Comparison of ENCODE assay signal across 14 cellular contexts in the genomic region with DNA sequence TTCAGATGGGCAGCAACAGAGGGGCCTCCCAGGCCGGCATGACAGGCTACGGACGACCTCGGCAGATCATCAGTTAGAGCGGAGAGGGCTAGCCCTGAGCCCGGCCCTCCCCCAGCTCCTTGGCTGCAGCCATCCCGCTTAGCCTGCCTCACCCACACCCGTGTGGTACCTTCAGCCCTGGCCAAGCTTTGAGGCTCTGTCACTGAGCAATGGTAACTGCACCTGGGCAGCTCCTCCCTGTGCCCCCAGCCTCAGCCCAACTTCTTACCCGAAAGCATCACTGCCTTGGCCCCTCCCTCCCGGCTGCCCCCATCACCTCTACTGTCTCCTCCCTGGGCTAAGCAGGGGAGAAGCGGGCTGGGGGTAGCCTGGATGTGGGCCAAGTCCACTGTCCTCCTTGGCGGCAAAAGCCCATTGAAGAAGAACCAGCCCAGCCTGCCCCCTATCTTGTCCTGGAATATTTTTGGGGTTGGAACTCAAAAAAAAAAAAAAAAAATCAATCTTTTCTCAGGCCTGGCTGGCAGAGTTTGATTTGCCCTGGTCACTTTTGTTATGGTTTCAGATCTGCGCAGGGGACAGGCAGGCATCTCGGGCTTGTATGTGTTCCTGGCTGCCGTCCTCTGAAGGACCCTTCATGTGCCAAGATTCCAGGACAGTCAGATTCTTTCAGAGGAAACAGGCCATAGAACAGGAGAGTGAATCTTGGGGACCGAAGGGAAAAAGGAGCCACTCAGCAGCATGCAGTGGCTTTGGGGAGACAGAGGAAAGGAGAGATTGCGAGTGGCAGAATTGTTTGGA. TPM values are rescaled to one million over a fixed set of nuclear protein-coding genes. Genes with fewer than 3 reads are reported as not detected.
DNase-seq lines count a peak whose midpoint lies in the region; ATAC-seq, FAIRE-seq and TF ChIP-seq lines count a peak whose summit lies in the region.
"Had no signal": no experiment of that assay in that cellular context is flagged by ENCODE, and none has a peak within 500 bp of the region (broad histone marks: within the 10 kb centered on the region; RNA-seq: fewer than 3 reads in every experiment).

No MANE protein-coding gene starts in this region.

- H3K4me1 ChIP-seq in CD8-positive, alpha-beta memory T cell (ENCODE audit: insufficient read depth, low read length), result no peaks in the 10 kb centered on the region
- H3K4me1 ChIP-seq in left ventricle myocardium inferior (peaks cover 43% of the 10 kb centered on the region), sigmoid colon (peaks cover 0 to 38% (median 31%) of the 10 kb centered on the region in 4 donors)

- FAIRE-seq in GM12891 (lab: Jason Lieb, UNC), result no peak

- no peaks in the 10 kb centered on the region for H3K9me3 Mint-ChIP-seq in CD8-positive, alpha-beta memory T cell
- no peaks in the 10 kb centered on the region for H3K9me3 Mint-ChIP-seq in WTC11
- H3K9me3 Mint-ChIP-seq: activated naive CD4-positive, alpha-beta T cell treated with anti-CD3 and anti-CD28 coated beads, Interleukin-2, amount 50 U/mL, for 24 hours had no signal

- WGBS in sigmoid colon, 2 donors, result 86% methylated on average over 17 of the region's 17 CpGs

- no peak for TF ChIP-seq EP300 in sigmoid colon (IDR thresholded peaks at IDR 0.05)

- no peaks in the 10 kb centered on the region for H3K27me3 Mint-ChIP-seq in CD8-positive, alpha-beta memory T cell
- no peaks in the 10 kb centered on the region; the same call in 1 of the 2 replicates for H3K27me3 Mint-ChIP-seq in WTC11 (ENCODE audit: low read depth)
- H3K27me3 Mint-ChIP-seq: activated naive CD4-positive, alpha-beta T cell treated with anti-CD3 and anti-CD28 coated beads, Interleukin-2, amount 50 U/mL, for 24 hours had no signal

- no peak for TF ChIP-seq POLR2A in sigmoid colon (IDR thresholded peaks at IDR 0.05)
- no peak for TF ChIP-seq POLR2A in GM12891 (IDR thresholded peaks at IDR 0.05; ENCODE audit: low read depth, low read length)

- CTCF ChIA-PET in CD8-positive, alpha-beta memory T cell (lab: Charles Lee), result interaction anchor here (2.6 kb wide), 1 partner anchor 22 kb away, joined by 6 read pairs; no protein-coding TSS in a partner anchor
- CTCF ChIA-PET in WTC11 (lab: Charles Lee), result interaction anchor here (0.6 to 2.1 kb wide), 11 partner anchors 9 to 124 kb away, joined by 3 to 7 read pairs (median 4); a partner anchor contains a TSS

- no peak for TF ChIP-seq CTCF in WTC11 (IDR thresholded peaks at IDR 0.05)
- no peak for TF ChIP-seq CTCF in left ventricle myocardium inferior (IDR thresholded peaks at IDR 0.05; ENCODE audit: borderline replicate concordance)
- no peak for TF ChIP-seq CTCF in sigmoid colon (IDR thresholded peaks at IDR 0.05)

- no peak overlapping the region for H3K4me3 ChIP-seq in CD8-positive, alpha-beta memory T cell (ENCODE audit: low read length)
- H3K4me3 ChIP-seq in left ventricle myocardium inferior (no peak overlapping the region), sigmoid colon (peak overlapping the region; percentile 59 to 90 (median 86))

- POLR2A ChIA-PET in CD8-positive, alpha-beta memory T cell (lab: Charles Lee), result no interaction called here
- POLR2A ChIA-PET in WTC11 (lab: Charles Lee), result interaction anchor here (1.2 kb wide), 1 partner anchor 25 kb away, joined by 3 read pairs; no protein-coding TSS in a partner anchor

- no peaks in the 10 kb centered on the region for H3K36me3 ChIP-seq in CD8-positive, alpha-beta memory T cell (ENCODE audit: insufficient read depth, low read length)
- H3K36me3 ChIP-seq in left ventricle myocardium inferior, result peaks cover 22% of the 10 kb centered on the region
- peaks cover 34 to 53% (median 43%) of the 10 kb centered on the region in 4 donors for H3K36me3 ChIP-seq in sigmoid colon

- H3K4me1 Mint-ChIP-seq in CD8-positive, alpha-beta memory T cell, result peaks cover 0 to 6% (median 4%) of the 10 kb centered on the region in 3 donors
- peaks cover 17% of the 10 kb centered on the region for H3K4me1 Mint-ChIP-seq in WTC11
- H3K4me1 Mint-ChIP-seq: activated naive CD4-positive, alpha-beta T cell treated with anti-CD3 and anti-CD28 coated beads, Interleukin-2, amount 50 U/mL, for 24 hours had no signal

- H3K36me3 Mint-ChIP-seq in CD8-positive, alpha-beta memory T cell, result peaks cover 0 to 47% (median 2%) of the 10 kb centered on the region in 3 donors
- H3K36me3 Mint-ChIP-seq in WTC11, result peaks cover 7% of the 10 kb centered on the region

- no peaks in the 10 kb centered on the region for H3K27me3 ChIP-seq in CD8-positive, alpha-beta memory T cell (ENCODE audit: insufficient read depth, low read length, poor library complexity, severe bottlenecking)
- H3K27me3 ChIP-seq in left ventricle myocardium inferior (ENCODE audit: low read depth) (no peaks in the 10 kb centered on the region), sigmoid colon (no peaks in the 10 kb centered on the region)

- intact Hi-C loops in left ventricle myocardium inferior (cut with micrococcal nuclease) (loop anchor here (5.0 kb wide), 1 partner anchor 72 kb away; no protein-coding TSS in a partner anchor), sigmoid colon (cut with DNase I) (no loop called here)

- H3K9me3 ChIP-seq in CD8-positive, alpha-beta memory T cell (ENCODE audit: low read length), result no peaks in the 10 kb centered on the region
- H3K9me3 ChIP-seq in left ventricle myocardium inferior (replicated peaks) (no peaks in the 10 kb centered on the region), sigmoid colon (no peaks in the 10 kb centered on the region)

- peak overlapping the region in 6 of 8 donors; percentile 12 to 84 (median 53) for H3K27ac Mint-ChIP-seq in CD8-positive, alpha-beta memory T cell
- H3K27ac Mint-ChIP-seq in WTC11, result peak overlapping the region; percentile 48

- ATAC-seq in WTC11, result no peak
- ATAC-seq in HG03354 (IDR thresholded peaks at IDR 0.05; ENCODE audit: poor library complexity, severe bottlenecking, unreplicated experiment), result no peak

- DNase-seq in CD8-positive, alpha-beta memory T cell, result no peak
- DNase-seq in WTC11 (ENCODE audit: low spot score), result no peak
- DNase-seq in left ventricle myocardium inferior, result no peak
- no peak for DNase-seq in sigmoid colon
- DNase-seq in NCI-H526 treated with DMSO at 0.1 percent for 48 hours (lab: John Stamatoyannopoulos, UW), result no peak
- DNase-seq in GM12891 (ENCODE audit: insufficient read length, low spot score), result no peak
- DNase-seq in NCI-H345 (lab: John Stamatoyannopoulos, UW), result no peak
- DNase-seq: activated CD4-positive, alpha-beta T cell treated with anti-CD3 and anti-CD28 coated beads for 1 hour; effector memory CD4-positive, alpha-beta T cell; HCEC 1CT; NCI-H2081 had no signal

- H3K4me3 Mint-ChIP-seq in CD8-positive, alpha-beta memory T cell, result no peak overlapping the region
- no peak overlapping the region for H3K4me3 Mint-ChIP-seq in WTC11
- H3K4me3 Mint-ChIP-seq: activated naive CD4-positive, alpha-beta T cell treated with anti-CD3 and anti-CD28 coated beads, Interleukin-2, amount 50 U/mL, for 24 hours had no signal

- no peak overlapping the region for H3K27ac ChIP-seq in CD8-positive, alpha-beta memory T cell (ENCODE audit: low read depth, low read length)
- peak overlapping the region; percentile 78 for H3K27ac ChIP-seq in left ventricle myocardium inferior (replicated peaks)
- H3K27ac ChIP-seq in sigmoid colon, result peak overlapping the region; percentile 90 to 99 (median 96)
- H3K27ac ChIP-seq: KMS-11 had no signal

TF ChIP-seq in WTC11, 78 proteins besides CTCF, POLR2A, EP300 and RAD21 (continues in another document):
- TF ChIP-seq, protein P1, sequence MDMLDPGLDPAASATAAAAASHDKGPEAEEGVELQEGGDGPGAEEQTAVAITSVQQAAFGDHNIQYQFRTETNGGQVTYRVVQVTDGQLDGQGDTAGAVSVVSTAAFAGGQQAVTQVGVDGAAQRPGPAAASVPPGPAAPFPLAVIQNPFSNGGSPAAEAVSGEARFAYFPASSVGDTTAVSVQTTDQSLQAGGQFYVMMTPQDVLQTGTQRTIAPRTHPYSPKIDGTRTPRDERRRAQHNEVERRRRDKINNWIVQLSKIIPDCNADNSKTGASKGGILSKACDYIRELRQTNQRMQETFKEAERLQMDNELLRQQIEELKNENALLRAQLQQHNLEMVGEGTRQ (CRISPR knock-in tag; IDR thresholded peaks at IDR 0.05), result no peak
- TF ChIP-seq CREB1 (CRISPR knock-in tag; IDR thresholded peaks at IDR 0.05), result no peak

TF ChIP-seq in GM12891, 5 proteins besides CTCF, POLR2A, EP300 and RAD21:
- TF ChIP-seq PAX5 (IDR thresholded peaks at IDR 0.05; ENCODE audit: insufficient read depth, low read length, severe bottlenecking) (no peak), TAF1 (IDR thresholded peaks at IDR 0.05; ENCODE audit: low read depth, low read length) (no peak), POLR2AphosphoS5 (IDR thresholded peaks at IDR 0.05; ENCODE audit: low read depth, low read length) (no peak), POU2F2 (IDR thresholded peaks at IDR 0.05; ENCODE audit: low read depth, low read length) (no peak), SPI1 (IDR thresholded peaks at IDR 0.05; ENCODE audit: low read depth, low read length) (no peak)

RNA-seq across cellular contexts. Expression of a gene that starts 5.3 kb away (rescaled TPM):
- total RNA-seq in CD8-positive, alpha-beta memory T cell, result 1 to 10 TPM; 1.8 to 2.2 TPM
- 0.35 TPM for polyA plus RNA-seq in CD8-positive, alpha-beta memory T cell
- total RNA-seq in WTC11 (2021), result 51.1 to 71.5 TPM (median 53.9 TPM) in 3 replicates
- 113 TPM for total RNA-seq in left ventricle myocardium inferior
- total RNA-seq in sigmoid colon, result over 10,000 TPM in 3 of 4 donors, 1,000 to 10,000 TPM in 1; 6,854 to 14,048 (median 12,596) TPM
- 1,000 to 10,000 TPM in 1 of 3 donors, 100 to 1,000 TPM in 2; 112 to 1,100 (median 337) TPM for polyA plus RNA-seq in sigmoid colon
- 2.8 TPM for polyA plus RNA-seq in GM12891 (2012; ENCODE audit: low read depth, missing spikeins)

RNA-seq across cellular contexts. Expression of a gene that starts 25.9 kb away (rescaled TPM):
- total RNA-seq in CD8-positive, alpha-beta memory T cell, result 10 to 100 TPM; 13.8 to 14.9 TPM
- polyA plus RNA-seq in CD8-positive, alpha-beta memory T cell, result 2.0 TPM
- 20.7 to 27.6 TPM (median 20.9 TPM) in 3 replicates for total RNA-seq in WTC11 (2021)
- total RNA-seq in left ventricle myocardium inferior, result 23.5 TPM
- 10 to 100 TPM; 20.7 to 50.7 (median 28.5) TPM for total RNA-seq in sigmoid colon
- 10 to 100 TPM in 2 of 3 donors, 1 to 10 TPM in 1; 7.6 to 33.1 (median 12.0) TPM for polyA plus RNA-seq in sigmoid colon
- 11.1 TPM for polyA plus RNA-seq in GM12891 (2012; ENCODE audit: low read depth, missing spikeins)

RNA-seq across cellular contexts. Expression of a gene that starts 27.4 kb away (rescaled TPM):
- 100 to 1,000 TPM in 1 of 2 experiments, 10 to 100 TPM in 1; 99.6 to 101 TPM for total RNA-seq in CD8-positive, alpha-beta memory T cell
- polyA plus RNA-seq in CD8-positive, alpha-beta memory T cell, result 81.7 TPM
- total RNA-seq in WTC11 (2021) (39.4 to 48.9 TPM (median 41.9 TPM) in 3 replicates), left ventricle myocardium inferior (24.0 TPM), sigmoid colon (10 to 100 TPM; 22.1 to 55.1 (median 31.1) TPM)
- 100 to 1,000 TPM in 1 of 3 donors, 10 to 100 TPM in 2; 18.0 to 116 (median 21.7) TPM for polyA plus RNA-seq in sigmoid colon
- 30.6 TPM for polyA plus RNA-seq in GM12891 (2012; ENCODE audit: low read depth, missing spikeins)

RNA-seq across cellular contexts. Expression of a gene that starts 28.0 kb away (rescaled TPM):
- total RNA-seq in CD8-positive, alpha-beta memory T cell, result 10 to 100 TPM; 25.1 to 25.3 TPM
- 35.0 TPM for polyA plus RNA-seq in CD8-positive, alpha-beta memory T cell
- total RNA-seq in WTC11 (2021) (35.4 to 45.0 TPM (median 37.8 TPM) in 3 replicates), left ventricle myocardium inferior (21.1 TPM), sigmoid colon (10 to 100 TPM; 11.1 to 23.8 (median 12.8) TPM)
- polyA plus RNA-seq in sigmoid colon, result 10 to 100 TPM in 2 of 3 donors, 1 to 10 TPM in 1; 6.2 to 12.0 (median 10.2) TPM
- polyA plus RNA-seq in GM12891 (2012; ENCODE audit: low read depth, missing spikeins), result 7.1 TPM

Comparison
In these comparisons a context has a peak if more than half of its experiments do, and no peak if none do; other contexts are left out.
1. H3K4me3 ChIP-seq: peak in sigmoid colon (4 of 4); none in CD8-positive, alpha-beta memory T cell (single experiment) and left ventricle myocardium inferior (single experiment).
2. RNA of a gene that starts 5.3 kb away (total RNA-seq): 6,854 to 14,048 TPM in sigmoid colon; 113 TPM in left ventricle myocardium inferior (single experiment), 51.1 to 71.5 TPM in WTC11 and 1.8 to 2.2 TPM in CD8-positive, alpha-beta memory T cell; every median in the first group is over 10 times any median in the second.